ENCODE assay signal across 1 cellular context in genomic region chr10:101839421-101840063, GRCh38.
TF ChIP-seq lines count a peak whose summit lies in the region.

No MANE protein-coding gene starts in this region.

TF ChIP-seq in GM12878, 131 proteins besides CTCF, POLR2A, EP300 and RAD21:
- TF ChIP-seq EGR1 (IDR thresholded peaks at IDR 0.05; ENCODE audit: borderline replicate concordance in 1 of 2, low read depth in 2 of 2, low read length in 2 of 2) (peak; percentile 8 to 94), CREB1 (IDR thresholded peaks at IDR 0.05; ENCODE audit: low read depth) (no peak), MAX (IDR thresholded peaks at IDR 0.05; ENCODE audit: low read depth, low read length) (0 out of 2 replicates have a peak, but pooled peaks have one; percentile 17), BHLHE40 (IDR thresholded peaks at IDR 0.05; ENCODE audit: borderline replicate concordance in 1 of 2, low read depth in 2 of 2, low read length in 1 of 2) (peak; percentile 30 to 55; a peak in 3 of 4 replicates)
